In the genomic region with DNA sequence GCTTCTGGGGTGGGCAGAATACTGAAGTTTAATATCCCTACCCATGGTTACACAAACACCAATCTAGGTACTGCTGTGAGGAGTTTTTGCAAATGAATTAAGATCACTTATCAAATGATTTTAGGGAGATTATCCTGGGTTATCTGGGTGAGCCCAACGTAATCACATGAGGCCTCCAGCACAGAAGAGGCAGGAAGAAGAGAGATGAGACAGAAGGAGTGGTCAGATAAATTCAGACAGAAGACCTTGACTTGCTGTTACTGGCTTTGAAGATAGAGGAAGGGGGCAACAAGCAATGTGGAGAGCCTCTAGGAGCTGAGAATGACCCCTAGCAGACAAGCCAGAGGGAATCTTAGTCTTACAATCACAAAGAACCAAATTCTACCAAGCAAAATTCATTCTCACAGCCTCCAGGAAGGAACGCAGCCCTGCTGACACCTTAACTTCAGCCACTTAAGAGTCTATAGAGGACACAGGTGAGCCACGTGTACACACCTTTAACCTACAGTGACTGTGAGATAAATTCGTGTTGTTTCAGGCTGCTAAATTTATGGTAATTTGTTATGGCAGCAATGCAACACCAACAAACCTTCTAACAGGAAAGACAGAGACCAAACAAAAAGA, we compare ENCODE assay signal across 1 cellular context.
TF ChIP-seq lines count a peak whose summit lies in the region.

No MANE protein-coding gene starts in this region.

TF ChIP-seq in IMR-90, 13 proteins besides CTCF, POLR2A, EP300 and RAD21:
- TF ChIP-seq NFE2L2 (IDR thresholded peaks at IDR 0.05; ENCODE audit: low read depth, low read length) (no peak), MXI1 (IDR thresholded peaks at IDR 0.05; ENCODE audit: borderline replicate concordance, low read depth, low read length) (no peak)
